Comparison of ENCODE assay signal across 18 cellular contexts in the genomic region with DNA sequence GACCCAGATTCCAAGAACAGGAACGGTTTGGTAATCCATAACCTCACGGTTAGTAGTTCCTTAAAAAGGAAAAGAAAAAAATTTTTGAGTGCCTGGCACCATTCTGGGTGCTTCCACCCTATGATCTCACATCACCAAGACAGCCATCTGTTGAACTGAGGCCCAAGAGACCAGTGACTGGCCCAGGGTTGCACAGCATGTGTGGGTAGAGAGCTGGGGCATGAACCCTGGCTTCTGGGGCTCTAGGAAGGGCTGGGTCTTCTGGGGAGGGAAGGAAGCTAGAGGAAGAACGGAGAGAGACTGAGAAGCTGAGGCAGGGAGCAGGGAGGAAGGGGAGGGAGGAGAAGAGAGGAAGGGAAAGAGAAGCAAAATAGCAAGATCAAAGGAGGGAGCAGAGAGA. TPM values are rescaled to one million over a fixed set of nuclear protein-coding genes. Genes with fewer than 3 reads are reported as not detected.
DNase-seq lines count a peak whose midpoint lies in the region; ATAC-seq, FAIRE-seq and TF ChIP-seq lines count a peak whose summit lies in the region.
"Had no signal": no experiment of that assay in that cellular context is flagged by ENCODE, and none has a peak within 500 bp of the region (broad histone marks: within the 10 kb centered on the region; RNA-seq: fewer than 3 reads in every experiment).

No MANE protein-coding gene starts in this region.

- H2BK5ac ChIP-seq in H1 (ENCODE audit: low read depth, low read length) = no peak overlapping the region

- H3K9ac ChIP-seq in H1 (replicated peaks in 1 of 4; ENCODE audit: extremely low read depth in 1 of 4, low read depth in 3 of 4, low read length in 3 of 4) = no peak overlapping the region; a peak in 1 of 7 replicates
- H3K9ac ChIP-seq in neural progenitor cell = no peak overlapping the region

- H3K4ac ChIP-seq in H1 (replicated peaks; ENCODE audit: insufficient read length, low read depth, low read length) = peak overlapping the region; percentile 20

- CTCF ChIA-PET in H1 (lab: Charles Lee; ENCODE audit: partially characterized antibody) = interaction anchor here (2.3 kb wide), 1 partner anchor 9 kb away, joined by 11 read pairs; no protein-coding TSS in a partner anchor

- H4K5ac ChIP-seq in H1 (ENCODE audit: insufficient read length, low read depth, low read length) = no peak overlapping the region

- H3K27me3 Mint-ChIP-seq in neural progenitor cell (ENCODE audit: insufficient read depth, low read depth) = peaks cover 6% of the 10 kb centered on the region
- H3K27me3 Mint-ChIP-seq: CD4-positive, alpha-beta T cell had no signal

- TF ChIP-seq RAD21 in H1 (IDR thresholded peaks at IDR 0.05 in 1 of 2, conservative IDR thresholded peaks at IDR 0.05 in 1 of 2; ENCODE audit: low read depth in 2 of 2, low read length in 2 of 2) = no peak

- no peak for TF ChIP-seq CTCF in H1 (IDR thresholded peaks at IDR 0.05; ENCODE audit: control extremely low read depth in 1 of 3, insufficient read depth in 1 of 3, low read depth in 1 of 3, low read length in 3 of 3)
- TF ChIP-seq CTCF in neural progenitor cell (IDR thresholded peaks at IDR 0.05) = no peak

- H2AFZ ChIP-seq in H1 (ENCODE audit: low read length) (peak overlapping the region; percentile 59; the same call in 1 of the 2 replicates), neural progenitor cell (replicated peaks) (peak overlapping the region; percentile 50)

- H3K4me2 ChIP-seq in H1 (ENCODE audit: insufficient read depth in 1 of 2, low read depth in 2 of 2, low read length in 2 of 2) = no peak overlapping the region
- no peak overlapping the region for H3K4me2 ChIP-seq in neural progenitor cell

- H3K4me3 Mint-ChIP-seq in neural progenitor cell = no peak overlapping the region
- H3K4me3 Mint-ChIP-seq: CD4-positive, alpha-beta T cell; H9 had no signal

- H4K8ac ChIP-seq in H1 (ENCODE audit: extremely low read depth, insufficient read depth, low read length) = no peak overlapping the region

- no peaks in the 10 kb centered on the region for H3K36me3 Mint-ChIP-seq in neural progenitor cell

- H3K23ac ChIP-seq in H1 (ENCODE audit: insufficient read length) = no peak overlapping the region

- H3K4me1 ChIP-seq in H1 (replicated peaks in 1 of 4; ENCODE audit: control insufficient read depth in 3 of 4, insufficient read depth in 4 of 4, low read length in 3 of 4) = peaks cover 0 to 5% (median 0%) of the 10 kb centered on the region in 4 experiments; a peak in 1 of 7 replicates
- no peaks in the 10 kb centered on the region for H3K4me1 ChIP-seq in neural progenitor cell
- H3K4me1 ChIP-seq: SJSA1 had no signal

- POLR2A ChIA-PET in H1 (lab: Charles Lee; ENCODE audit: partially characterized antibody) = interaction anchor here (2.2 kb wide), 1 partner anchor 11 kb away, joined by 5 read pairs; no protein-coding TSS in a partner anchor

- H3K14ac ChIP-seq in H1 (ENCODE audit: insufficient read length) = no peak overlapping the region

- FAIRE-seq in H1 (lab: Jason Lieb, UNC) = no peak
- no peak for FAIRE-seq in RCC 7860 (lab: Jason Lieb, UNC)

- peaks cover 0 to 2% of the 10 kb centered on the region in 2 experiments for H4K20me1 ChIP-seq in H1 (replicated peaks in 1 of 2; ENCODE audit: control insufficient read depth in 1 of 2, insufficient read depth in 2 of 2, low read length in 2 of 2)
- H4K20me1 ChIP-seq in neural progenitor cell (ENCODE audit: low read depth) = no peaks in the 10 kb centered on the region

- peak overlapping the region; percentile 72; the same call in 1 of the 2 replicates for H2BK15ac ChIP-seq in H1 (ENCODE audit: low read length)

- WGBS in H1 (ENCODE audit: extremely low coverage in 1 of 2, insufficient coverage in 1 of 2, insufficient read length in 1 of 2, insufficient replicate concordance in 2 of 2, low coverage in 1 of 2, low lambda C conversion rate in 2 of 2, missing lambda C conversion rate in 1 of 2), 2 experiments = 80% methylated on average over 3 of the region's 3 CpGs; no CpG with 5 or more reads in 1 of the 2 experiments

- H3K4me1 Mint-ChIP-seq in neural progenitor cell = no peaks in the 10 kb centered on the region

- peak overlapping the region; percentile 80; the same call in 1 of the 2 replicates for H2BK12ac ChIP-seq in H1 (ENCODE audit: low read depth, low read length)

- no peak overlapping the region for H3K27ac Mint-ChIP-seq in neural progenitor cell
- H3K27ac Mint-ChIP-seq: CD4-positive, alpha-beta T cell had no signal

- no peaks in the 10 kb centered on the region for H3F3A ChIP-seq in neural progenitor cell (ENCODE audit: low read depth)

- no peak for DNase-seq in left ventricle myocardium superior
- DNase-seq in cardiac septum (ENCODE audit: low spot score) = no peak
- no peak for DNase-seq in H1 (ENCODE audit: low read depth in 1 of 2, low spot score in 2 of 2)
- DNase-seq in neural progenitor cell (ENCODE audit: low spot score) = no peak
- DNase-seq in RCC 7860 (ENCODE audit: low spot score) = no peak
- no peak for DNase-seq in NCI-H510A (lab: John Stamatoyannopoulos, UW)
- no peak for DNase-seq in DMS114 treated with DMSO at 0.1 percent for 48 hours (lab: John Stamatoyannopoulos, UW; ENCODE audit: unreplicated experiment)
- DNase-seq: Calu3; CD4-positive, alpha-beta T cell; DMS79; H9; Karpas-422; NCI-H187; OCI-M1 had no signal

- H3K79me2 ChIP-seq in H1 (ENCODE audit: control insufficient read depth in 1 of 2, insufficient read depth in 2 of 2, low read length in 2 of 2) = no peaks in the 10 kb centered on the region
- H3K79me2 ChIP-seq in neural progenitor cell (ENCODE audit: low read depth) = no peaks in the 10 kb centered on the region

- peaks cover 9% of the 10 kb centered on the region; the same call in 1 of the 2 replicates for H3K23me2 ChIP-seq in H1 (ENCODE audit: low read depth, low read length)

- TF ChIP-seq POLR2A in H1 (IDR thresholded peaks at IDR 0.05; ENCODE audit: control extremely low read depth in 1 of 2, low read depth in 2 of 2, low read length in 2 of 2) = no peak

- peak overlapping the region; percentile 19 for H4K91ac ChIP-seq in H1 (replicated peaks; ENCODE audit: insufficient read length, low read length)

- H3K27me3 ChIP-seq in H1 (replicated peaks in 1 of 4; ENCODE audit: control insufficient read depth in 3 of 4, extremely low read depth in 1 of 4, insufficient read depth in 3 of 4, low read length in 3 of 4) (no peaks in the 10 kb centered on the region), neural progenitor cell (no peaks in the 10 kb centered on the region)
- H3K27me3 ChIP-seq: SJSA1 had no signal

- no peak overlapping the region for H2AK5ac ChIP-seq in H1 (ENCODE audit: low read depth, low read length)

- no peaks in the 10 kb centered on the region for H3K9me3 Mint-ChIP-seq in neural progenitor cell
- H3K9me3 Mint-ChIP-seq: CD4-positive, alpha-beta T cell; H9 had no signal

- H2BK120ac ChIP-seq in H1 (replicated peaks; ENCODE audit: low read depth, low read length) = no peak overlapping the region

- no peaks in the 10 kb centered on the region for H3K79me1 ChIP-seq in H1 (ENCODE audit: low read depth, low read length)

- intact Hi-C loops in left ventricle myocardium superior (cut with micrococcal nuclease) (no loop called here), cardiac septum (cut with DNase I) (no loop called here)

- no peak overlapping the region for H3K18ac ChIP-seq in H1 (ENCODE audit: extremely low read depth, low read length)

- peak; percentile 40 for ATAC-seq in left ventricle myocardium superior
- no peak for ATAC-seq in GM21447 (IDR thresholded peaks at IDR 0.05; ENCODE audit: unreplicated experiment)

- H3K27ac ChIP-seq in H1 (ENCODE audit: low read depth, low read length) (no peak overlapping the region), neural progenitor cell (no peak overlapping the region)
- H3K27ac ChIP-seq: RWPE1, SJSA1 had no signal

- H3K9me3 ChIP-seq in H1 (ENCODE audit: insufficient read depth in 2 of 2, low read depth in 1 of 2, low read length in 1 of 2) = no peaks in the 10 kb centered on the region
- no peaks in the 10 kb centered on the region for H3K9me3 ChIP-seq in neural progenitor cell (ENCODE audit: low read depth)
- H3K9me3 ChIP-seq: SJSA1 had no signal

- no peak for TF ChIP-seq EP300 in H1 (IDR thresholded peaks at IDR 0.05; ENCODE audit: borderline replicate concordance in 1 of 2, low read depth in 2 of 2, low read length in 2 of 2)

- H3K4me3 ChIP-seq in H1 (ENCODE audit: extremely low read depth in 1 of 4, insufficient read depth in 2 of 4, low read depth in 3 of 4, low read length in 4 of 4) (no peak overlapping the region), neural progenitor cell (no peak overlapping the region)
- H3K4me3 ChIP-seq: SJSA1 had no signal

- H3K36me3 ChIP-seq in H1 (ENCODE audit: control insufficient read depth in 2 of 4, insufficient read depth in 4 of 4, low read length in 3 of 4) (no peaks in the 10 kb centered on the region), neural progenitor cell (no peaks in the 10 kb centered on the region)
- H3K36me3 ChIP-seq: SJSA1 had no signal

- no peak overlapping the region for H2BK20ac ChIP-seq in H1 (ENCODE audit: low read length)

- no peak overlapping the region for H3K56ac ChIP-seq in H1 (replicated peaks; ENCODE audit: insufficient read length, low read depth, low read length)

RNA-seq across cellular contexts. Expression of a gene that starts 4.8 kb away (rescaled TPM):
- 11.2 TPM for total RNA-seq in left ventricle myocardium superior
- 12.0 TPM for total RNA-seq in cardiac septum
- not detected in 2 replicates for total RNA-seq in H1 (2021; fragmentation: NEBNext Ultra II Directional; extraction: Animal tissue kit (Norgen Biotek cat#: 25700))
- 0.12 and 0.28 TPM in 2 replicates for polyA plus RNA-seq in H1 (2011; rRNA removed)
- 0.23 TPM for polyA plus RNA-seq in H1 (2011; cell fraction: cytosol; rRNA removed)
- 0.27 TPM for polyA plus RNA-seq in H1 (2011; cell fraction: nucleus; rRNA removed)
- 0.20 to 0.33 TPM in 2 of 4 replicates, not detected in the others for polyA plus RNA-seq in H1 (2012, experiment 1 of 2)
- polyA plus RNA-seq in H1 (2012, experiment 2 of 2) = 0.21 TPM
- polyA plus RNA-seq in H1 (2013, experiment 1 of 2) = 0.14 TPM
- 0.20 TPM for polyA plus RNA-seq in H1 (2013, experiment 2 of 2)
- polyA minus RNA-seq in H1 (2011; rRNA and poly(A)+ RNA removed) = 0.60 TPM in 1 of 2 replicates, not detected in the other
- polyA minus RNA-seq in H1 (2011; cell fraction: cytosol; rRNA and poly(A)+ RNA removed) = not detected
- polyA minus RNA-seq in H1 (2011; cell fraction: nucleus; rRNA and poly(A)+ RNA removed) = not detected
- not detected in 2 replicates for total RNA-seq in neural progenitor cell (ENCODE audit: low replicate concordance)
- total RNA-seq: A673, Calu3, H9, SJSA1 had no signal

RNA-seq across cellular contexts. Expression of a gene that starts 25.3 kb away (rescaled TPM):
- total RNA-seq in left ventricle myocardium superior (39.5 TPM), cardiac septum (72.2 TPM), neural progenitor cell (ENCODE audit: low replicate concordance) (11.3 and 36.4 TPM in 2 replicates)
- total RNA-seq in H1 (2021; fragmentation: NEBNext Ultra II Directional; extraction: Animal tissue kit (Norgen Biotek cat#: 25700)) = 20.9 and 23.2 TPM in 2 replicates
- 30.0 and 42.9 TPM in 2 replicates for polyA plus RNA-seq in H1 (2011; rRNA removed)
- 37.3 TPM for polyA plus RNA-seq in H1 (2011; cell fraction: cytosol; rRNA removed)
- polyA plus RNA-seq in H1 (2011; cell fraction: nucleus; rRNA removed) = 134 TPM
- polyA plus RNA-seq in H1 (2012, experiment 1 of 2) = 14.8 to 28.7 TPM (median 25.1 TPM) in 4 replicates
- polyA plus RNA-seq in H1 (2012, experiment 2 of 2) = 18.9 TPM
- 19.5 TPM for polyA plus RNA-seq in H1 (2013, experiment 1 of 2)
- 19.1 TPM for polyA plus RNA-seq in H1 (2013, experiment 2 of 2)
- polyA minus RNA-seq in H1 (2011; rRNA and poly(A)+ RNA removed) = 8.9 and 9.6 TPM in 2 replicates
- 10.0 TPM for polyA minus RNA-seq in H1 (2011; cell fraction: cytosol; rRNA and poly(A)+ RNA removed)
- polyA minus RNA-seq in H1 (2011; cell fraction: nucleus; rRNA and poly(A)+ RNA removed) = 20.5 TPM

RNA-seq across cellular contexts. Expression of a gene that starts 30.6 kb away (rescaled TPM):
- 2,596 TPM for total RNA-seq in left ventricle myocardium superior
- total RNA-seq in cardiac septum = 1,860 TPM
- total RNA-seq in H1 (2021; fragmentation: NEBNext Ultra II Directional; extraction: Animal tissue kit (Norgen Biotek cat#: 25700)) = not detected in 2 replicates
- 0.02 and 0.05 TPM in 2 replicates for polyA plus RNA-seq in H1 (2011; rRNA removed)
- 0.03 TPM for polyA plus RNA-seq in H1 (2011; cell fraction: cytosol; rRNA removed)
- 0.19 TPM for polyA plus RNA-seq in H1 (2011; cell fraction: nucleus; rRNA removed)
- 0.04 to 0.05 TPM in 2 of 4 replicates, not detected in the others for polyA plus RNA-seq in H1 (2012, experiment 1 of 2)
- not detected for polyA plus RNA-seq in H1 (2012, experiment 2 of 2)
- 0.02 TPM for polyA plus RNA-seq in H1 (2013, experiment 1 of 2)
- under 0.01 TPM for polyA plus RNA-seq in H1 (2013, experiment 2 of 2)
- polyA minus RNA-seq in H1 (2011; rRNA and poly(A)+ RNA removed) = 0.07 TPM in 1 of 2 replicates, not detected in the other
- not detected for polyA minus RNA-seq in H1 (2011; cell fraction: cytosol; rRNA and poly(A)+ RNA removed)
- not detected for polyA minus RNA-seq in H1 (2011; cell fraction: nucleus; rRNA and poly(A)+ RNA removed)
- total RNA-seq in neural progenitor cell (ENCODE audit: low replicate concordance) = 0.06 and 0.12 TPM in 2 replicates
- total RNA-seq: A673; Calu3; CD4-positive, alpha-beta T cell; H9; SJSA1 had no signal

RNA-seq across cellular contexts. Expression of a gene that starts 43.1 kb away (rescaled TPM):
- total RNA-seq in left ventricle myocardium superior (180 TPM), cardiac septum (132 TPM), neural progenitor cell (ENCODE audit: low replicate concordance) (126 and 175 TPM in 2 replicates)
- total RNA-seq in H1 (2021; fragmentation: NEBNext Ultra II Directional; extraction: Animal tissue kit (Norgen Biotek cat#: 25700)) = 159 and 160 TPM in 2 replicates
- polyA plus RNA-seq in H1 (2011; rRNA removed) = 105 and 114 TPM in 2 replicates
- 201 TPM for polyA plus RNA-seq in H1 (2011; cell fraction: cytosol; rRNA removed)
- 110 TPM for polyA plus RNA-seq in H1 (2011; cell fraction: nucleus; rRNA removed)
- polyA plus RNA-seq in H1 (2012, experiment 1 of 2) = 209 to 226 TPM (median 211 TPM) in 4 replicates
- polyA plus RNA-seq in H1 (2012, experiment 2 of 2) = 124 TPM
- 82.6 TPM for polyA plus RNA-seq in H1 (2013, experiment 1 of 2)
- polyA plus RNA-seq in H1 (2013, experiment 2 of 2) = 81.6 TPM
- polyA minus RNA-seq in H1 (2011; rRNA and poly(A)+ RNA removed) = 94.5 and 111 TPM in 2 replicates
- 65.4 TPM for polyA minus RNA-seq in H1 (2011; cell fraction: cytosol; rRNA and poly(A)+ RNA removed)
- polyA minus RNA-seq in H1 (2011; cell fraction: nucleus; rRNA and poly(A)+ RNA removed) = 50.5 TPM

Comparison
In these comparisons a context has a peak if more than half of its experiments do, and no peak if none do; other contexts are left out.
1. RNA of a gene that starts 4.8 kb away (total RNA-seq): 12.0 TPM in cardiac septum (single experiment) and 11.2 TPM in left ventricle myocardium superior (single experiment); not detected in H1 and not detected in neural progenitor cell; every median in the first group is over 10 times any median in the second.
2. RNA of a gene that starts 30.6 kb away (total RNA-seq): 2,596 TPM in left ventricle myocardium superior (single experiment) and 1,860 TPM in cardiac septum (single experiment); 0.06 to 0.12 TPM in neural progenitor cell and not detected in H1; every median in the first group is over 1,000 times any median in the second.